8 cellular contexts compared by ENCODE assay signal in genomic region chr12:118375348-118375747, GRCh38. TPM values are rescaled to one million over a fixed set of nuclear protein-coding genes. Genes with fewer than 3 reads are reported as not detected.
DNase-seq lines count a peak whose midpoint lies in the region; ATAC-seq and TF ChIP-seq lines count a peak whose summit lies in the region.

No MANE protein-coding gene starts in this region.

- peaks cover 15% of the 10 kb centered on the region for H3K27me3 ChIP-seq in DND-41 (ENCODE audit: insufficient read depth, low read length, poor library complexity)
- no peaks in the 10 kb centered on the region for H3K27me3 ChIP-seq in PC-9 (ENCODE audit: insufficient read depth, low read depth)
- no peaks in the 10 kb centered on the region for H3K27me3 ChIP-seq in fibroblast of lung (ENCODE audit: control insufficient read depth, insufficient read depth, low read length)
- no peaks in the 10 kb centered on the region for H3K27me3 ChIP-seq in psoas muscle (ENCODE audit: insufficient read depth in 3 of 3, low read length in 2 of 3)

- no TSS peak for BruUV-seq in PC-9 (replicated peaks; lab: Mats Ljungman, UMichigan)

- CTCF ChIA-PET in PC-9 (lab: Charles Lee) = interaction anchor here (0.8 to 1.9 kb wide), 4 partner anchors 68 to 254 kb away, joined by 4 to 14 read pairs (median 8); no protein-coding TSS in a partner anchor

- H3K4me2 ChIP-seq in DND-41 (ENCODE audit: insufficient read depth, low read length) (peak overlapping the region; percentile 85), PC-9 (peak overlapping the region; percentile 85), fibroblast of lung (ENCODE audit: extremely low read depth, insufficient read depth, low read length) (peak overlapping the region; percentile 54)

- peaks cover 32% of the 10 kb centered on the region for H4K20me1 ChIP-seq in DND-41 (ENCODE audit: insufficient read depth, low read length)
- peaks cover 24% of the 10 kb centered on the region for H4K20me1 ChIP-seq in PC-9 (ENCODE audit: insufficient read depth)
- no peaks in the 10 kb centered on the region for H4K20me1 ChIP-seq in fibroblast of lung (ENCODE audit: control insufficient read depth, extremely low read depth, insufficient read depth, low read length)

- no peaks in the 10 kb centered on the region for H3K9me2 ChIP-seq in PC-9 (ENCODE audit: insufficient read depth)

- POLR2A ChIA-PET in PC-9 (lab: Charles Lee; ENCODE audit: unreplicated experiment) = interaction anchor here (0.6 kb wide), 1 partner anchor 675 kb away, joined by 4 read pairs; no protein-coding TSS in a partner anchor

- H3K9ac ChIP-seq in DND-41 (ENCODE audit: low read depth, low read length) (peak overlapping the region; percentile 79; the same call in 1 of the 2 replicates), fibroblast of lung (ENCODE audit: insufficient read depth, low read length) (no peak overlapping the region)

- intact Hi-C loops in PC-9 (cut with micrococcal nuclease; ENCODE audit: unreplicated experiment) = no loop called here
- intact Hi-C loops in psoas muscle (cut with DNase I) = loop anchor here (10.0 kb wide), 2 partner anchors 251 to 501 kb away; no protein-coding TSS in a partner anchor

- DNase-seq in DND-41 (no peak), PC-9 (no peak), fibroblast of lung (ENCODE audit: low read depth in 2 of 2) (no peak), psoas muscle (no peak), NCI-H69 (lab: John Stamatoyannopoulos, UW) (no peak), NCI-H2171 treated with DMSO at 0.1 percent for 48 hours (lab: John Stamatoyannopoulos, UW) (no peak)

- H3K36me3 ChIP-seq in DND-41 (ENCODE audit: insufficient read depth, low read length) = peaks cover 16% of the 10 kb centered on the region
- H3K36me3 ChIP-seq in PC-9 (ENCODE audit: low read depth) = peaks cover 7% of the 10 kb centered on the region; the same call in 1 of the 2 replicates
- H3K36me3 ChIP-seq in fibroblast of lung (ENCODE audit: control insufficient read depth, insufficient read depth, low read length) = peaks cover 3% of the 10 kb centered on the region
- H3K36me3 ChIP-seq in psoas muscle (ENCODE audit: insufficient read depth in 1 of 2, low read depth in 1 of 2) = peaks cover 0 to 12% of the 10 kb centered on the region in 2 donors

- H3K27ac ChIP-seq in DND-41 (ENCODE audit: low read length) = no peak overlapping the region
- no peak overlapping the region for H3K27ac ChIP-seq in PC-9
- H3K27ac ChIP-seq in fibroblast of lung (ENCODE audit: insufficient read depth, low read length) = no peak overlapping the region
- peak overlapping the region; percentile 96 for H3K27ac ChIP-seq in psoas muscle

- H3K9me3 ChIP-seq in DND-41 (ENCODE audit: insufficient read depth, low read length, severe bottlenecking) (no peaks in the 10 kb centered on the region), PC-9 (ENCODE audit: insufficient read depth, low read depth) (no peaks in the 10 kb centered on the region), fibroblast of lung (ENCODE audit: control insufficient read depth, insufficient read depth, low read depth, low read length) (no peaks in the 10 kb centered on the region), psoas muscle (no peaks in the 10 kb centered on the region)

- ATAC-seq in DND-41 (ENCODE audit: insufficient read depth, low read depth) = no peak
- no peak for ATAC-seq in psoas muscle
- ATAC-seq in HG03378 (IDR thresholded peaks at IDR 0.05; ENCODE audit: unreplicated experiment) = no peak
- no peak for ATAC-seq in GM21576 (IDR thresholded peaks at IDR 0.05; ENCODE audit: unreplicated experiment)

- H3K79me2 ChIP-seq in DND-41 (ENCODE audit: insufficient read depth, low read length) (peaks cover 56% of the 10 kb centered on the region), PC-9 (ENCODE audit: low read depth) (peaks cover 68% of the 10 kb centered on the region), fibroblast of lung (ENCODE audit: control insufficient read depth, insufficient read depth, low read length) (peaks cover 58% of the 10 kb centered on the region)

- peaks cover 65% of the 10 kb centered on the region for H3K4me1 ChIP-seq in DND-41 (ENCODE audit: insufficient read depth, low read length)
- H3K4me1 ChIP-seq in PC-9 (replicated peaks; ENCODE audit: insufficient read depth) = peaks cover 29% of the 10 kb centered on the region
- H3K4me1 ChIP-seq in fibroblast of lung (ENCODE audit: control insufficient read depth, extremely low read depth, insufficient read depth, low read length) = peaks cover 4% of the 10 kb centered on the region
- peaks cover 40% of the 10 kb centered on the region for H3K4me1 ChIP-seq in psoas muscle

- H3K4me3 ChIP-seq in DND-41 (ENCODE audit: low read depth in 1 of 2, low read length in 2 of 2) (peak overlapping the region in 1 of 2 experiments; percentile 95; a peak in 1 of 4 replicates), PC-9 (peak overlapping the region; percentile 97; the same call in 1 of the 2 replicates), fibroblast of lung (replicated peaks in 1 of 4; ENCODE audit: control extremely low read depth in 1 of 4, insufficient read depth in 1 of 4, low read depth in 3 of 4, low read length in 4 of 4) (peak overlapping the region in 1 of 4 experiments; percentile 51), psoas muscle (peak overlapping the region; percentile 99)

- peak overlapping the region; percentile 95; the same call in 1 of the 2 replicates for H2AFZ ChIP-seq in DND-41 (ENCODE audit: low read depth, low read length)
- H2AFZ ChIP-seq in PC-9 = peak overlapping the region; percentile 91; the same call in 1 of the 2 replicates
- H2AFZ ChIP-seq in fibroblast of lung (ENCODE audit: low read length) = no peak overlapping the region

- 55 to 61% (median 60%) methylated on average over 10 of the region's 10 CpGs for WGBS in psoas muscle, 3 donors

- peaks cover 10% of the 10 kb centered on the region for H3F3A ChIP-seq in PC-9 (ENCODE audit: insufficient read depth, low read depth)

- TF ChIP-seq CTCF in DND-41 (IDR thresholded peaks at IDR 0.05; ENCODE audit: borderline replicate concordance, extremely low read depth, low read length, poor library complexity, severe bottlenecking) (no peak), PC-9 (conservative IDR thresholded peaks at IDR 0.05) (no peak), fibroblast of lung (conservative IDR thresholded peaks at IDR 0.05 in 1 of 2, IDR thresholded peaks at IDR 0.05 in 1 of 2; ENCODE audit: low read depth in 1 of 2, low read length in 2 of 2) (no peak), psoas muscle (IDR thresholded peaks at IDR 0.05) (no peak)

RNA-seq across cellular contexts. Expression of gene SUDS3, which starts 1.0 kb away (rescaled TPM):
- total RNA-seq in PC-9 (2021) = 50.7 and 64.8 TPM in 2 replicates
- 31.4 and 34.2 TPM in 2 replicates for total RNA-seq in fibroblast of lung
- polyA plus RNA-seq in fibroblast of lung = 17.8 and 20.3 TPM in 2 replicates
- polyA plus RNA-seq in fibroblast of lung (2012) = 10.7 and 12.9 TPM in 2 replicates
- 10.6 and 14.5 TPM in 2 replicates for polyA minus RNA-seq in fibroblast of lung (ENCODE audit: low replicate concordance)
- 10 to 100 TPM; 15.6 to 27.1 (median 22.4) TPM for total RNA-seq in psoas muscle
- polyA plus RNA-seq in psoas muscle = 10 to 100 TPM in 1 of 3 donors, 1 to 10 TPM in 2; 8.3 to 27.8 (median 9.0) TPM

RNA-seq across cellular contexts. Expression of gene TAOK3, which starts 2.6 kb away (rescaled TPM):
- 55.8 and 60.5 TPM in 2 replicates for total RNA-seq in PC-9 (2021)
- 41.6 and 64.7 TPM in 2 replicates for total RNA-seq in fibroblast of lung
- polyA plus RNA-seq in fibroblast of lung = 76.1 and 97.4 TPM in 2 replicates
- 40.6 and 49.3 TPM in 2 replicates for polyA plus RNA-seq in fibroblast of lung (2012)
- polyA minus RNA-seq in fibroblast of lung (ENCODE audit: low replicate concordance) = 118 and 162 TPM in 2 replicates
- 10 to 100 TPM; 13.5 to 18.4 (median 18.2) TPM for total RNA-seq in psoas muscle
- 10 to 100 TPM in 1 of 3 donors, 1 to 10 TPM in 2; 6.5 to 22.2 (median 7.5) TPM for polyA plus RNA-seq in psoas muscle
